In genomic region chr10:71459513-71459912, GRCh38 we compare ENCODE assay signal across 21 cellular contexts.
DNase-seq lines count a peak whose midpoint lies in the region; ATAC-seq and TF ChIP-seq lines count a peak whose summit lies in the region.
"Had no signal": no experiment of that assay in that cellular context is flagged by ENCODE, and none has a peak within 500 bp of the region (broad histone marks: within the 10 kb centered on the region; RNA-seq: fewer than 3 reads in every experiment).

No MANE protein-coding gene starts in this region.

- no peak overlapping the region for H3K27ac Mint-ChIP-seq in activated CD4-positive, alpha-beta T cell treated with anti-CD3 and anti-CD28 coated beads for 36 hours
- H3K27ac Mint-ChIP-seq: CD8-positive, alpha-beta T cell; HFFc6; IgD-negative memory B cell had no signal

- peak; percentile 11 for DNase-seq in NCI-H82 (lab: John Stamatoyannopoulos, UW)
- DNase-seq in NCI-H82 treated with DMSO at 0.1 percent for 48 hours (lab: John Stamatoyannopoulos, UW; ENCODE audit: unreplicated experiment), result no peak
- DNase-seq in NCI-H146 treated with DMSO at 0.1 percent for 48 hours (lab: John Stamatoyannopoulos, UW; ENCODE audit: unreplicated experiment), result peak; percentile 57
- no peak for DNase-seq in choroid plexus epithelial cell (ENCODE audit: low read depth)
- DNase-seq in activated CD4-positive, alpha-beta T cell treated with anti-CD3 and anti-CD28 coated beads for 36 hours, result no peak
- DNase-seq: CD8-positive, alpha-beta T cell; GDM1; HFFc6; Kasumi-1; MM.1S; NCI-H1105; NCI-H2029; NCI-H526 treated with DMSO at 0.1 percent for 48 hours; PC-9; SW 1271 had no signal

- no peaks in the 10 kb centered on the region for H3K36me3 Mint-ChIP-seq in activated CD4-positive, alpha-beta T cell treated with anti-CD3 and anti-CD28 coated beads for 36 hours (ENCODE audit: low read depth)
- H3K36me3 Mint-ChIP-seq: CD8-positive, alpha-beta T cell; IgD-negative memory B cell had no signal

- H3K9me3 Mint-ChIP-seq in activated CD4-positive, alpha-beta T cell treated with anti-CD3 and anti-CD28 coated beads for 36 hours (ENCODE audit: low read depth), result no peaks in the 10 kb centered on the region
- H3K9me3 Mint-ChIP-seq: CD8-positive, alpha-beta T cell; HFFc6; IgD-negative memory B cell had no signal

- no peak overlapping the region for H3K4me3 ChIP-seq in choroid plexus epithelial cell (ENCODE audit: low read depth, low read length)
- H3K4me3 ChIP-seq: BLaER1, GM12878, PC-9 had no signal

- H3K4me1 Mint-ChIP-seq in activated CD4-positive, alpha-beta T cell treated with anti-CD3 and anti-CD28 coated beads for 36 hours, result no peaks in the 10 kb centered on the region
- H3K4me1 Mint-ChIP-seq: IgD-negative memory B cell had no signal

- intact Hi-C loops in activated CD4-positive, alpha-beta T cell treated with anti-CD3 and anti-CD28 coated beads for 36 hours (cut with DNase I, micrococcal nuclease), result no loop called here

- peak; percentile 5 for TF ChIP-seq CTCF in choroid plexus epithelial cell (conservative IDR thresholded peaks at IDR 0.05; ENCODE audit: low read depth, low read length)

- POLR2A ChIA-PET in activated CD4-positive, alpha-beta T cell treated with anti-CD3 and anti-CD28 coated beads for 36 hours (lab: Charles Lee), result no interaction called here

- H3K4me3 Mint-ChIP-seq in activated CD4-positive, alpha-beta T cell treated with anti-CD3 and anti-CD28 coated beads for 36 hours, result no peak overlapping the region
- H3K4me3 Mint-ChIP-seq: CD8-positive, alpha-beta T cell; HFFc6; IgD-negative memory B cell had no signal

- H3K27me3 Mint-ChIP-seq in activated CD4-positive, alpha-beta T cell treated with anti-CD3 and anti-CD28 coated beads for 36 hours, result no peaks in the 10 kb centered on the region

- ATAC-seq in activated CD4-positive, alpha-beta T cell treated with anti-CD3 and anti-CD28 coated beads for 36 hours, result no peak
- ATAC-seq in HG03135 (IDR thresholded peaks at IDR 0.05; ENCODE audit: unreplicated experiment) (no peak), GM21423 (IDR thresholded peaks at IDR 0.05; ENCODE audit: unreplicated experiment) (no peak), HG02623 (IDR thresholded peaks at IDR 0.05; ENCODE audit: unreplicated experiment) (no peak)
- ATAC-seq: CD8-positive, alpha-beta T cell; GM12878 had no signal

- CTCF ChIA-PET in activated CD4-positive, alpha-beta T cell treated with anti-CD3 and anti-CD28 coated beads for 36 hours (lab: Charles Lee), result interaction anchor here (0.7 kb wide), 1 partner anchor 110 kb away, joined by 3 read pairs; no protein-coding TSS in a partner anchor

Comparison
In these comparisons a context has a peak if more than half of its experiments do, and no peak if none do; other contexts are left out.
1. DNase-seq: peak in NCI-H82 (single experiment) and NCI-H146 treated with DMSO at 0.1 percent for 48 hours (single experiment); none in NCI-H82 treated with DMSO at 0.1 percent for 48 hours (single experiment), choroid plexus epithelial cell (single experiment) and activated CD4-positive, alpha-beta T cell treated with anti-CD3 and anti-CD28 coated beads for 36 hours (single experiment).